Comparison of ENCODE assay signal across 1 cellular context in the genomic region with DNA sequence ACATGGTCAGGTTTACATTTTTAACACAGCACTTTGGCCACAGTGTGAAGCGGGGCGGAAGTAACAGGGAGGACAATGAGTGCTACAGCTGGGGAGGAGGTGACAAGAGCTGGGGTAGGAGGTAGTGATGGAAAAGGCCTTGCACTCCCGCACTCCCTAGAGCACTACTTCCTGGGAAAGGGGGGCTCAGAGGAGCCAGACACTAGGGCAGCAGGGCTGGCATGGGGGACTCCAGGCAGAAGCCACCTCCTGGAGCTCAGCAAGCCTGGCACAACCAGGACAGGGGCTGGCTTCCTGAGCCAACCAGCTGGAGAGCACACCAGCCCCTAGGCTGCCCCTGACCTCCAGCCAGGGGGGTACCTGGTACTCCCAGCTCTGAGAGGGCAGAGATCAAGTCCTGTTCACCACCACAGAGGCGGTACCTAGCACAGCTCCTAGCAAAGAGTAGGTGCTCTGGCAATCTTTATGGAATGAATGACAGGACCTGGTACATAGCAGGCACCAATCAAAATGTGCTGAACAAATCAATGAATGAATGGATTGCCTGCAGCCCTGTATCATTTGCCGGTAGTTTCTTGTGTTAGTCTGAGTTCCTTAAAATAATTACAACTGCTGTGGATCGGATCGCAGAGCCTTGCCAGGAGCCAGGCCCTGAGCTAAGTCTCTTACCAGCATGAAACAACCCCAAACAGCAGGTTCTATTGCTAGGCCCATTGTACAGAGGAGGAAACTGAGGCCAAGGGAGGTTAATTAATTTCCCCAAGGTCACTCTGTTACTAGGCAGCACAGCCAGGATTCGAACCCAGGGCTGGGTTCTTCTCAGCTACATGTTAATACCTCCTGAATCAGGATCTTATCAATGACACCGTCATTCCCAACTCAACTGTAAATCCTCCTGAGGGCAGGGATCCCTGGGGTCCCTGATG.
TF ChIP-seq lines count a peak whose summit lies in the region.

No MANE protein-coding gene starts in this region.

TF ChIP-seq in HepG2, 621 proteins besides CTCF, POLR2A, EP300 and RAD21 (continued from another document and continues in another):
- TF ChIP-seq, protein P1, sequence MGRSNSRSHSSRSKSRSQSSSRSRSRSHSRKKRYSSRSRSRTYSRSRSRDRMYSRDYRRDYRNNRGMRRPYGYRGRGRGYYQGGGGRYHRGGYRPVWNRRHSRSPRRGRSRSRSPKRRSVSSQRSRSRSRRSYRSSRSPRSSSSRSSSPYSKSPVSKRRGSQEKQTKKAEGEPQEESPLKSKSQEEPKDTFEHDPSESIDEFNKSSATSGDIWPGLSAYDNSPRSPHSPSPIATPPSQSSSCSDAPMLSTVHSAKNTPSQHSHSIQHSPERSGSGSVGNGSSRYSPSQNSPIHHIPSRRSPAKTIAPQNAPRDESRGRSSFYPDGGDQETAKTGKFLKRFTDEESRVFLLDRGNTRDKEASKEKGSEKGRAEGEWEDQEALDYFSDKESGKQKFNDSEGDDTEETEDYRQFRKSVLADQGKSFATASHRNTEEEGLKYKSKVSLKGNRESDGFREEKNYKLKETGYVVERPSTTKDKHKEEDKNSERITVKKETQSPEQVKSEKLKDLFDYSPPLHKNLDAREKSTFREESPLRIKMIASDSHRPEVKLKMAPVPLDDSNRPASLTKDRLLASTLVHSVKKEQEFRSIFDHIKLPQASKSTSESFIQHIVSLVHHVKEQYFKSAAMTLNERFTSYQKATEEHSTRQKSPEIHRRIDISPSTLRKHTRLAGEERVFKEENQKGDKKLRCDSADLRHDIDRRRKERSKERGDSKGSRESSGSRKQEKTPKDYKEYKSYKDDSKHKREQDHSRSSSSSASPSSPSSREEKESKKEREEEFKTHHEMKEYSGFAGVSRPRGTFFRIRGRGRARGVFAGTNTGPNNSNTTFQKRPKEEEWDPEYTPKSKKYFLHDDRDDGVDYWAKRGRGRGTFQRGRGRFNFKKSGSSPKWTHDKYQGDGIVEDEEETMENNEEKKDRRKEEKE (IDR thresholded peaks at IDR 0.05): no peak
- no peak for TF ChIP-seq TBL1XR1 (IDR thresholded peaks at IDR 0.05; ENCODE audit: borderline replicate concordance, low read length, partially characterized antibody)
- TF ChIP-seq ZNF451 (CRISPR knock-in tag; IDR thresholded peaks at IDR 0.05): 0 out of 2 replicates have a peak, but pooled peaks have one; percentile 25
- TF ChIP-seq RXRA (CRISPR knock-in tag; IDR thresholded peaks at IDR 0.05): peak; percentile 62; the same call in 1 of the 2 replicates
- TF ChIP-seq ZNF83 (CRISPR knock-in tag; IDR thresholded peaks at IDR 0.05; ENCODE audit: borderline replicate concordance): 0 out of 2 replicates have a peak, but pooled peaks have one; percentile 19
- no peak for TF ChIP-seq RBM39 (IDR thresholded peaks at IDR 0.05; ENCODE audit: low read depth, low read length, poor library complexity, severe bottlenecking)
- no peak for TF ChIP-seq SIN3B (IDR thresholded peaks at IDR 0.05; ENCODE audit: low read length)
- TF ChIP-seq, protein P2, sequence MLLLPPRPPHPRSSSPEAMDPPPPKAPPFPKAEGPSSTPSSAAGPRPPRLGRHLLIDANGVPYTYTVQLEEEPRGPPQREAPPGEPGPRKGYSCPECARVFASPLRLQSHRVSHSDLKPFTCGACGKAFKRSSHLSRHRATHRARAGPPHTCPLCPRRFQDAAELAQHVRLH (CRISPR knock-in tag; IDR thresholded peaks at IDR 0.05; ENCODE audit: borderline replicate concordance, low read depth): no peak
- peak; percentile 88; the same call in 1 of the 2 replicates for TF ChIP-seq DZIP1 (CRISPR knock-in tag; IDR thresholded peaks at IDR 0.05)
- no peak for TF ChIP-seq AGO2 (optimal IDR thresholded peaks at IDR 0.05; ENCODE audit: low read depth, low read length)
- no peak for TF ChIP-seq ZNF709 (CRISPR knock-in tag; IDR thresholded peaks at IDR 0.05)
- no peak for TF ChIP-seq MLXIP (CRISPR knock-in tag; IDR thresholded peaks at IDR 0.05; ENCODE audit: borderline replicate concordance)
- no peak for TF ChIP-seq E2F1 (CRISPR knock-in tag; IDR thresholded peaks at IDR 0.05)
- TF ChIP-seq ZNF552 (CRISPR knock-in tag; IDR thresholded peaks at IDR 0.05; ENCODE audit: borderline replicate concordance): no peak
- no peak for TF ChIP-seq RFX5 (IDR thresholded peaks at IDR 0.05; ENCODE audit: low read depth, low read length)
- no peak for TF ChIP-seq SOX6 (IDR thresholded peaks at IDR 0.05)
- peak; percentile 49 for TF ChIP-seq SOX6 (CRISPR knock-in tag; IDR thresholded peaks at IDR 0.05)
- TF ChIP-seq ELF3 (CRISPR knock-in tag; IDR thresholded peaks at IDR 0.05): 0 out of 2 replicates have a peak, but pooled peaks have one; percentile 30
- peak; percentile 61; the same call in 1 of the 2 replicates for TF ChIP-seq ZNF501 (CRISPR knock-in tag; IDR thresholded peaks at IDR 0.05)
- no peak for TF ChIP-seq ZNF121 (CRISPR knock-in tag; IDR thresholded peaks at IDR 0.05)
- TF ChIP-seq, protein P3, sequence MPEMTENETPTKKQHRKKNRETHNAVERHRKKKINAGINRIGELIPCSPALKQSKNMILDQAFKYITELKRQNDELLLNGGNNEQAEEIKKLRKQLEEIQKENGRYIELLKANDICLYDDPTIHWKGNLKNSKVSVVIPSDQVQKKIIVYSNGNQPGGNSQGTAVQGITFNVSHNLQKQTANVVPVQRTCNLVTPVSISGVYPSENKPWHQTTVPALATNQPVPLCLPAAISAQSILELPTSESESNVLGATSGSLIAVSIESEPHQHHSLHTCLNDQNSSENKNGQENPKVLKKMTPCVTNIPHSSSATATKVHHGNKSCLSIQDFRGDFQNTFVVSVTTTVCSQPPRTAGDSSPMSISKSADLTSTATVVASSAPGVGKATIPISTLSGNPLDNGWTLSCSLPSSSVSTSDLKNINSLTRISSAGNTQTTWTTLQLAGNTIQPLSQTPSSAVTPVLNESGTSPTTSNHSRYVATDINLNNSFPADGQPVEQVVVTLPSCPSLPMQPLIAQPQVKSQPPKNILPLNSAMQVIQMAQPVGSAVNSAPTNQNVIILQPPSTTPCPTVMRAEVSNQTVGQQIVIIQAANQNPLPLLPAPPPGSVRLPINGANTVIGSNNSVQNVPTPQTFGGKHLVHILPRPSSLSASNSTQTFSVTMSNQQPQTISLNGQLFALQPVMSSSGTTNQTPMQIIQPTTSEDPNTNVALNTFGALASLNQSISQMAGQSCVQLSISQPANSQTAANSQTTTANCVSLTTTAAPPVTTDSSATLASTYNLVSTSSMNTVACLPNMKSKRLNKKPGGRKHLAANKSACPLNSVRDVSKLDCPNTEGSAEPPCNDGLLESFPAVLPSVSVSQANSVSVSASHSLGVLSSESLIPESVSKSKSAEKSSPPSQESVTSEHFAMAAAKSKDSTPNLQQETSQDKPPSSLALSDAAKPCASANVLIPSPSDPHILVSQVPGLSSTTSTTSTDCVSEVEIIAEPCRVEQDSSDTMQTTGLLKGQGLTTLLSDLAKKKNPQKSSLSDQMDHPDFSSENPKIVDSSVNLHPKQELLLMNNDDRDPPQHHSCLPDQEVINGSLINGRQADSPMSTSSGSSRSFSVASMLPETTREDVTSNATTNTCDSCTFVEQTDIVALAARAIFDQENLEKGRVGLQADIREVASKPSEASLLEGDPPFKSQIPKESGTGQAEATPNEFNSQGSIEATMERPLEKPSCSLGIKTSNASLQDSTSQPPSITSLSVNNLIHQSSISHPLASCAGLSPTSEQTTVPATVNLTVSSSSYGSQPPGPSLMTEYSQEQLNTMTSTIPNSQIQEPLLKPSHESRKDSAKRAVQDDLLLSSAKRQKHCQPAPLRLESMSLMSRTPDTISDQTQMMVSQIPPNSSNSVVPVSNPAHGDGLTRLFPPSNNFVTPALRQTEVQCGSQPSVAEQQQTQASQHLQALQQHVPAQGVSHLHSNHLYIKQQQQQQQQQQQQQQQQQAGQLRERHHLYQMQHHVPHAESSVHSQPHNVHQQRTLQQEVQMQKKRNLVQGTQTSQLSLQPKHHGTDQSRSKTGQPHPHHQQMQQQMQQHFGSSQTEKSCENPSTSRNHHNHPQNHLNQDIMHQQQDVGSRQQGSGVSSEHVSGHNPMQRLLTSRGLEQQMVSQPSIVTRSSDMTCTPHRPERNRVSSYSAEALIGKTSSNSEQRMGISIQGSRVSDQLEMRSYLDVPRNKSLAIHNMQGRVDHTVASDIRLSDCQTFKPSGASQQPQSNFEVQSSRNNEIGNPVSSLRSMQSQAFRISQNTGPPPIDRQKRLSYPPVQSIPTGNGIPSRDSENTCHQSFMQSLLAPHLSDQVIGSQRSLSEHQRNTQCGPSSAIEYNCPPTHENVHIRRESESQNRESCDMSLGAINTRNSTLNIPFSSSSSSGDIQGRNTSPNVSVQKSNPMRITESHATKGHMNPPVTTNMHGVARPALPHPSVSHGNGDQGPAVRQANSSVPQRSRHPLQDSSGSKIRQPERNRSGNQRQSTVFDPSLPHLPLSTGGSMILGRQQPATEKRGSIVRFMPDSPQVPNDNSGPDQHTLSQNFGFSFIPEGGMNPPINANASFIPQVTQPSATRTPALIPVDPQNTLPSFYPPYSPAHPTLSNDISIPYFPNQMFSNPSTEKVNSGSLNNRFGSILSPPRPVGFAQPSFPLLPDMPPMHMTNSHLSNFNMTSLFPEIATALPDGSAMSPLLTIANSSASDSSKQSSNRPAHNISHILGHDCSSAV (CRISPR knock-in tag; IDR thresholded peaks at IDR 0.05; ENCODE audit: borderline replicate concordance): no peak
- no peak for TF ChIP-seq KLF9 (CRISPR knock-in tag; IDR thresholded peaks at IDR 0.05; ENCODE audit: low read depth)
- TF ChIP-seq ZNF883 (CRISPR knock-in tag; IDR thresholded peaks at IDR 0.05; ENCODE audit: not compliant biosample characterization): no peak
- TF ChIP-seq MZF1 (CRISPR knock-in tag; IDR thresholded peaks at IDR 0.05; ENCODE audit: borderline replicate concordance): no peak
- TF ChIP-seq ZNF660 (CRISPR knock-in tag; IDR thresholded peaks at IDR 0.05; ENCODE audit: borderline replicate concordance, low read depth): no peak
- no peak for TF ChIP-seq EZH2 (conservative IDR thresholded peaks at IDR 0.05; ENCODE audit: low read depth, low read length)
- no peak for TF ChIP-seq CENPT (CRISPR knock-in tag; IDR thresholded peaks at IDR 0.05; ENCODE audit: low read depth)
- TF ChIP-seq, protein P4, sequence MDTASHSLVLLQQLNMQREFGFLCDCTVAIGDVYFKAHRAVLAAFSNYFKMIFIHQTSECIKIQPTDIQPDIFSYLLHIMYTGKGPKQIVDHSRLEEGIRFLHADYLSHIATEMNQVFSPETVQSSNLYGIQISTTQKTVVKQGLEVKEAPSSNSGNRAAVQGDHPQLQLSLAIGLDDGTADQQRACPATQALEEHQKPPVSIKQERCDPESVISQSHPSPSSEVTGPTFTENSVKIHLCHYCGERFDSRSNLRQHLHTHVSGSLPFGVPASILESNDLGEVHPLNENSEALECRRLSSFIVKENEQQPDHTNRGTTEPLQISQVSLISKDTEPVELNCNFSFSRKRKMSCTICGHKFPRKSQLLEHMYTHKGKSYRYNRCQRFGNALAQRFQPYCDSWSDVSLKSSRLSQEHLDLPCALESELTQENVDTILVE (CRISPR knock-in tag; IDR thresholded peaks at IDR 0.05): no peak
- TF ChIP-seq ZNF296 (CRISPR knock-in tag; conservative IDR thresholded peaks at IDR 0.05): no peak
- TF ChIP-seq TRAFD1 (CRISPR knock-in tag; IDR thresholded peaks at IDR 0.05; ENCODE audit: borderline replicate concordance): 0 out of 2 replicates have a peak, but pooled peaks have one; percentile 87
